9 cellular contexts compared by ENCODE assay signal in the genomic region with DNA sequence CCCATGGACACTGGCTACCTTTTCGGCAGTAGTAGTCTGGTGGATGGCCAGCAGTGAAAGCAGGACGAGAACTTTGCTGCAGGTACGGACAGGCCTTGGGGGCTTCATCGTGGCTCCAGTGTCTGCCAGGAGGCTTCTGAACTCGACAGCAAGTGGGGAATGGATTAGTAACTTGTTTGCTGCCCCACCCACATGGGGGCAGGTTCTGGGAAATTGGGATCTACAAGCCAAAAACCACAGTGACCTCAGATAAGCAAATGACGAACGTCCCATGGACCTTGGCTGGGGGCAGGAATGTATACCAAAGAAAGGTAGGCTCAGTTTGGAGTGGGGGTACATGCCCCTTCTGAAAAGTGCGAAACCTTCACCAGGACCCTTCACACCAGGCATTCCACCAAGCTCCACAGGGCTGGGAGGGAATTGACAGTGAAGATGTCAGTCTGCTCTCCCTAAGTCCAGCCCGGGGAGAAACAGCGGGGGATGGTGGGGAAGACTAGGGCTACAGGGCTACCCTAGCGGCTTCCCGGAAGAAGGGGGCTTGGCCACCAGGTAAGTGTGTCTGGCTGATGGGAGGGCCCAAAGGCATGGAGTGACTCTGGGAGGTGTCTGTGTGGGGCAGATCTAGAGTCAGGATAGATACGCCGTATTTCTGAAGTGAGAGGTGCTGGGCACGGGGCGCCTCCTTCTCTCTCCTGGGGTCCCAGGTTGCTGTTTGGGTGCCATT. TPM values are rescaled to one million over a fixed set of nuclear protein-coding genes. Genes with fewer than 3 reads are reported as not detected.
A peak's percentile ranks its signal among the peaks of the same experiment; 100 is the strongest.
DNase-seq lines count a peak whose midpoint lies in the region; ATAC-seq, FAIRE-seq and TF ChIP-seq lines count a peak whose summit lies in the region.
"Had no signal": no experiment of that assay in that cellular context is flagged by ENCODE, and none has a peak within 500 bp of the region (broad histone marks: within the 10 kb centered on the region; RNA-seq: fewer than 3 reads in every experiment).

ITIH4 (minus strand) TSS at position 138 of the 724 bp plus-strand sequence; CDS start at position 108, 30 bp downstream.

- intact Hi-C loops in activated CD4-positive, alpha-beta memory T cell treated with anti-CD3 and anti-CD28 coated beads for 36 hours (cut with micrococcal nuclease), result no loop called here
- intact Hi-C loops in HepG2 (cut with micrococcal nuclease; ENCODE audit: unreplicated experiment), result no loop called here
- intact Hi-C loops in testis (cut with DNase I; ENCODE audit: low total_unique reads), result no loop called here

- H3K27ac ChIP-seq in HepG2 (ENCODE audit: extremely low read length, insufficient read depth, low read length), result no peak within 1 kb of the TSS
- H3K27ac ChIP-seq in testis, result no peak within 1 kb of the TSS
- peak within 1 kb of the TSS in 1 of 4 donors; percentile 39 for H3K27ac ChIP-seq in Peyer's patch

- POLR2A ChIA-PET in activated CD4-positive, alpha-beta memory T cell treated with anti-CD3 and anti-CD28 coated beads, Interleukin-2, amount 10 ng/mL, durations not matched to agents 7 days and 5 days (lab: Charles Lee), result no interaction called here
- POLR2A ChIA-PET in activated CD4-positive, alpha-beta memory T cell treated with anti-CD3 and anti-CD28 coated beads for 36 hours (lab: Charles Lee), result interaction anchor here (0.5 kb wide), 1 partner anchor 151 kb away, joined by 3 read pairs; no protein-coding TSS in a partner anchor
- POLR2A ChIA-PET in HepG2 (lab: Yijun Ruan, JAX), result interaction anchor here (1.8 kb wide), 1 partner anchor 36 kb away, joined by 4 read pairs; the partner anchor contains the start of gene ITIH3

- peak; percentile 3; the same call in 2 of the 3 replicates for ATAC-seq in HepG2

- H3K4me2 ChIP-seq in HepG2 (ENCODE audit: low read depth, low read length), result peak within 1 kb of the TSS; percentile 86

- WGBS in HepG2 (ENCODE audit: low lambda C conversion rate), result 10% methylated on average over 16 of the region's 16 CpGs
- 79 to 85% methylated on average over 16 of the region's 16 CpGs for WGBS in testis, 2 donors

- H3K9me3 ChIP-seq in HepG2 (ENCODE audit: low read length) (no peaks in the 10 kb centered on the region), testis (no peaks in the 10 kb centered on the region), Peyer's patch (no peaks in the 10 kb centered on the region)

- no peak within 1 kb of the TSS for H3K27ac Mint-ChIP-seq in activated CD4-positive, alpha-beta memory T cell treated with anti-CD3 and anti-CD28 coated beads, Interleukin-2, amount 10 ng/mL, durations not matched to agents 7 days and 5 days
- H3K27ac Mint-ChIP-seq in activated CD4-positive, alpha-beta memory T cell treated with anti-CD3 and anti-CD28 coated beads for 36 hours, result no peak within 1 kb of the TSS

- peak within 1 kb of the TSS; percentile 35; the same call in 1 of the 2 replicates for H3K9ac ChIP-seq in HepG2 (ENCODE audit: insufficient read depth, low read depth, low read length)

- no peak for TF ChIP-seq POLR2A in HepG2 (IDR thresholded peaks at IDR 0.05; ENCODE audit: insufficient read depth in 1 of 2, low read depth in 2 of 2, low read length in 2 of 2)
- TF ChIP-seq POLR2A in testis (IDR thresholded peaks at IDR 0.05), result no peak
- TF ChIP-seq POLR2A in Peyer's patch (IDR thresholded peaks at IDR 0.05), result no peak

- H4K20me1 ChIP-seq in HepG2 (ENCODE audit: insufficient read depth, low read length), result no peaks in the 10 kb centered on the region

- H3K27me3 Mint-ChIP-seq in activated CD4-positive, alpha-beta memory T cell treated with anti-CD3 and anti-CD28 coated beads, Interleukin-2, amount 10 ng/mL, durations not matched to agents 7 days and 5 days, result no peaks in the 10 kb centered on the region
- H3K27me3 Mint-ChIP-seq in activated CD4-positive, alpha-beta memory T cell treated with anti-CD3 and anti-CD28 coated beads for 36 hours, result no peaks in the 10 kb centered on the region

- H3K4me1 ChIP-seq in HepG2 (ENCODE audit: insufficient read depth, low read length) (peaks cover 84% of the 10 kb centered on the region), testis (no peaks in the 10 kb centered on the region), Peyer's patch (peaks cover 0 to 6% (median 0%) of the 10 kb centered on the region in 4 donors)

- H3K27me3 ChIP-seq in HepG2 (ENCODE audit: control insufficient read depth in 1 of 2, insufficient read depth in 2 of 2, low read length in 2 of 2) (no peaks in the 10 kb centered on the region), testis (no peaks in the 10 kb centered on the region), Peyer's patch (no peaks in the 10 kb centered on the region)

- in situ Hi-C loops in HepG2 (cut with HindIII; ENCODE audit: extremely low pct_ligation_motif_present, low pct_unique_long_range_greater_than_20kb), result no loop called here

- no peak for TF ChIP-seq RAD21 in HepG2 (CRISPR knock-in tag; IDR thresholded peaks at IDR 0.05)

- peak; percentile 26 for FAIRE-seq in HepG2 (lab: Jason Lieb, UNC)

- CTCF ChIA-PET in activated CD4-positive, alpha-beta memory T cell treated with anti-CD3 and anti-CD28 coated beads, Interleukin-2, amount 10 ng/mL, durations not matched to agents 7 days and 5 days (lab: Charles Lee), result no interaction called here
- CTCF ChIA-PET in activated CD4-positive, alpha-beta memory T cell treated with anti-CD3 and anti-CD28 coated beads for 36 hours (lab: Charles Lee), result no interaction called here
- CTCF ChIA-PET in HepG2 (lab: Yijun Ruan, JAX; ENCODE audit: low intra/inter-chr PET ratio, low total read pairs), result no interaction called here

- TF ChIP-seq EP300 in HepG2 (IDR thresholded peaks at IDR 0.05; ENCODE audit: low read depth in 2 of 2, low read length in 2 of 2), result no peak
- no peak for TF ChIP-seq EP300 in HepG2 (CRISPR knock-in tag; IDR thresholded peaks at IDR 0.05; ENCODE audit: borderline replicate concordance)

- peak within 1 kb of the TSS in 2 of 3 experiments; percentile 35 to 60 for H3K4me3 ChIP-seq in HepG2 (replicated peaks in 1 of 3; ENCODE audit: insufficient read depth in 1 of 3, low read depth in 2 of 3, low read length in 3 of 3)
- H3K4me3 ChIP-seq in testis, result no peak within 1 kb of the TSS
- peak within 1 kb of the TSS in 1 of 4 donors; percentile 19 for H3K4me3 ChIP-seq in Peyer's patch

- no TSS peak for BruUV-seq in HepG2 (replicated peaks; lab: Mats Ljungman, UMichigan)

- peaks cover 3% of the 10 kb centered on the region for H3K36me3 Mint-ChIP-seq in activated CD4-positive, alpha-beta memory T cell treated with anti-CD3 and anti-CD28 coated beads, Interleukin-2, amount 10 ng/mL, durations not matched to agents 7 days and 5 days (ENCODE audit: low read depth)
- no peaks in the 10 kb centered on the region for H3K36me3 Mint-ChIP-seq in activated CD4-positive, alpha-beta memory T cell treated with anti-CD3 and anti-CD28 coated beads for 36 hours

- H3K4me3 Mint-ChIP-seq in activated CD4-positive, alpha-beta memory T cell treated with anti-CD3 and anti-CD28 coated beads, Interleukin-2, amount 10 ng/mL, durations not matched to agents 7 days and 5 days, result no peak within 1 kb of the TSS
- no peak within 1 kb of the TSS for H3K4me3 Mint-ChIP-seq in activated CD4-positive, alpha-beta memory T cell treated with anti-CD3 and anti-CD28 coated beads for 36 hours

- no peaks in the 10 kb centered on the region for H3K79me2 ChIP-seq in HepG2 (ENCODE audit: insufficient read depth, low read length)

- no peak for DNase-seq in activated CD4-positive, alpha-beta memory T cell treated with anti-CD3 and anti-CD28 coated beads, Interleukin-2, amount 10 ng/mL, durations not matched to agents 7 days and 5 days
- no peak for DNase-seq in activated CD4-positive, alpha-beta memory T cell treated with anti-CD3 and anti-CD28 coated beads for 36 hours
- peak; percentile 20 for DNase-seq in UCSD-AML1 (lab: John Stamatoyannopoulos, UW; ENCODE audit: unreplicated experiment)
- no peak for DNase-seq in HepG2 (ENCODE audit: low spot score)
- DNase-seq in testis, result no peak
- DNase-seq in Peyer's patch, result no peak
- no peak for DNase-seq in NCI-H2081 treated with DMSO at 0.1 percent for 48 hours (lab: John Stamatoyannopoulos, UW)
- DNase-seq in NAMALWA (ENCODE audit: low spot score), result no peak
- DNase-seq: NCI-H187 treated with DMSO at 0.1 percent for 48 hours had no signal

- H3K36me3 ChIP-seq in HepG2 (replicated peaks in 1 of 2; ENCODE audit: control insufficient read depth in 1 of 2, insufficient read depth in 2 of 2, low read length in 2 of 2) (no peaks in the 10 kb centered on the region), testis (ENCODE audit: low read depth, missing control alignments) (no peaks in the 10 kb centered on the region), Peyer's patch (no peaks in the 10 kb centered on the region)

- peak within 1 kb of the TSS; percentile 18 for H2AFZ ChIP-seq in HepG2 (ENCODE audit: low read length)

- TF ChIP-seq CTCF in HepG2 (CRISPR knock-in tag; IDR thresholded peaks at IDR 0.05), result no peak
- TF ChIP-seq CTCF in testis (IDR thresholded peaks at IDR 0.05), result no peak
- no peak for TF ChIP-seq CTCF in Peyer's patch (IDR thresholded peaks at IDR 0.05)

- H3K9me3 Mint-ChIP-seq in activated CD4-positive, alpha-beta memory T cell treated with anti-CD3 and anti-CD28 coated beads, Interleukin-2, amount 10 ng/mL, durations not matched to agents 7 days and 5 days, result no peaks in the 10 kb centered on the region
- no peaks in the 10 kb centered on the region for H3K9me3 Mint-ChIP-seq in activated CD4-positive, alpha-beta memory T cell treated with anti-CD3 and anti-CD28 coated beads for 36 hours

- peaks cover 12% of the 10 kb centered on the region for H3K4me1 Mint-ChIP-seq in activated CD4-positive, alpha-beta memory T cell treated with anti-CD3 and anti-CD28 coated beads, Interleukin-2, amount 10 ng/mL, durations not matched to agents 7 days and 5 days
- no peaks in the 10 kb centered on the region for H3K4me1 Mint-ChIP-seq in activated CD4-positive, alpha-beta memory T cell treated with anti-CD3 and anti-CD28 coated beads for 36 hours (ENCODE audit: low read depth)

RNA-seq across cellular contexts. Expression of gene ITIH4, which starts in this region (rescaled TPM):
- 10 to 100 TPM; 16.0 to 16.2 TPM for total RNA-seq in activated CD4-positive, alpha-beta memory T cell treated with anti-CD3 and anti-CD28 coated beads, Interleukin-2, amount 10 ng/mL, durations not matched to agents 7 days and 5 days
- 1 to 10 TPM; 4.3 to 6.3 TPM for total RNA-seq in activated CD4-positive, alpha-beta memory T cell treated with anti-CD3 and anti-CD28 coated beads for 36 hours
- total RNA-seq in HepG2 (2016; rRNA removed; fragmentation: Illumina TruSeq; extraction: Trizol) (1.5 and 5.3 TPM in 2 replicates), testis (10 to 100 TPM; 16.8 to 19.9 TPM), Peyer's patch (10 to 100 TPM in 1 of 4 donors, 1 to 10 TPM in 3; 1.1 to 19.8 (median 1.9) TPM)
- total RNA-seq in HepG2 (2016; cell fraction: cytosol; rRNA removed; fragmentation: Illumina TruSeq; extraction: Trizol; ENCODE audit: low read depth), result 1.1 and 1.6 TPM in 2 replicates
- total RNA-seq in HepG2 (2016; cell fraction: insoluble cytoplasmic fraction; rRNA removed; fragmentation: Illumina TruSeq; extraction: Trizol), result 2.2 and 6.6 TPM in 2 replicates
- total RNA-seq in HepG2 (2016; cell fraction: membrane; rRNA removed; fragmentation: Illumina TruSeq; extraction: Trizol), result 1.0 and 2.3 TPM in 2 replicates
- total RNA-seq in HepG2 (2016; cell fraction: nucleus; rRNA removed; fragmentation: Illumina TruSeq; extraction: Trizol), result 6.0 and 8.7 TPM in 2 replicates
- polyA plus RNA-seq in HepG2 (2011; rRNA removed) (2.7 and 3.7 TPM in 2 replicates), testis (ENCODE audit: insufficient read depth, low read depth, low replicate concordance) (30.2 TPM)
- polyA plus RNA-seq in HepG2 (2011; cell fraction: cytosol; rRNA removed), result 1.1 and 1.6 TPM in 2 replicates
- polyA plus RNA-seq in HepG2 (2011; cell fraction: nucleus; rRNA removed), result 6.7 and 7.2 TPM in 2 replicates
- polyA plus RNA-seq in HepG2 (2012), result 0.95 TPM in 1 of 2 replicates, not detected in the other
- 0.76 and 1.1 TPM in 2 replicates for polyA plus RNA-seq in HepG2 (2016; cell fraction: cytosol; fragmentation: Illumina TruSeq; extraction: Trizol; ENCODE audit: low read depth)
- polyA plus RNA-seq in HepG2 (2016; cell fraction: insoluble cytoplasmic fraction; fragmentation: Illumina TruSeq; extraction: Trizol; ENCODE audit: low read depth), result 1.3 and 1.6 TPM in 2 replicates
- polyA plus RNA-seq in HepG2 (2016; cell fraction: membrane; fragmentation: Illumina TruSeq; extraction: Trizol; ENCODE audit: low read depth), result 1.2 and 1.4 TPM in 2 replicates
- 10.2 and 12.6 TPM in 2 replicates for polyA plus RNA-seq in HepG2 (2016; cell fraction: nucleus; fragmentation: Illumina TruSeq; extraction: Trizol; ENCODE audit: insufficient read depth, low read depth)
- polyA minus RNA-seq in HepG2 (2011; rRNA and poly(A)+ RNA removed; ENCODE audit: low replicate concordance), result 1.8 and 2.5 TPM in 2 replicates
- 0.59 and 0.97 TPM in 2 replicates for polyA minus RNA-seq in HepG2 (2011; cell fraction: cytosol; rRNA and poly(A)+ RNA removed)
- polyA minus RNA-seq in HepG2 (2011; cell fraction: nucleus; rRNA and poly(A)+ RNA removed), result 0.64 and 2.5 TPM in 2 replicates

Comparison
In these comparisons a context has a peak if more than half of its experiments do, and no peak if none do; other contexts are left out.
1. H3K4me3 ChIP-seq: peak in HepG2 (2 of 3); none in testis (0 of 2).